8 cellular contexts compared by ENCODE assay signal in genomic region chr17:50094753-50095616, GRCh38. TPM values are rescaled to one million over a fixed set of nuclear protein-coding genes. Genes with fewer than 3 reads are reported as not detected.
DNase-seq lines count a peak whose midpoint lies in the region; ATAC-seq and TF ChIP-seq lines count a peak whose summit lies in the region.

Gene PDK2, plus strand, starts transcription at chr17:50095351. Its CDS starts 85 bp downstream, at chr17:50095436.

- DNase-seq in A172 (ENCODE audit: low spot score) (peak; percentile 93), NCI-H2107 treated with DMSO at 0.1 percent for 48 hours (lab: John Stamatoyannopoulos, UW; ENCODE audit: unreplicated experiment) (peak; percentile 80), UCSD-AML1 (lab: John Stamatoyannopoulos, UW; ENCODE audit: unreplicated experiment) (peak; percentile 98), iPS DF 19.7 (ENCODE audit: low read depth, low spot score) (peak; percentile 87), sigmoid colon (peak; percentile 99)

- peaks cover 56% of the 10 kb centered on the region for H3K4me1 Mint-ChIP-seq in brain

- TF ChIP-seq EP300 in sigmoid colon (IDR thresholded peaks at IDR 0.05): peak in 1 of 4 donors; percentile 19

- H3K36me3 ChIP-seq in sigmoid colon: peaks cover 10 to 30% (median 19%) of the 10 kb centered on the region in 4 donors

- TF ChIP-seq POLR2A in GM18526 (IDR thresholded peaks at IDR 0.05; ENCODE audit: extremely low read depth, insufficient read length): peak; percentile 38
- TF ChIP-seq POLR2A in sigmoid colon (IDR thresholded peaks at IDR 0.05): peak; percentile 51 to 69

- intact Hi-C loops in sigmoid colon (cut with DNase I): loop anchor here (2.0 kb wide), 1 partner anchor 202 kb away; no protein-coding TSS in a partner anchor

- 1% methylated on average over 68 of the region's 68 CpGs for WGBS in sigmoid colon, 2 donors

- H3K4me3 ChIP-seq in sigmoid colon: peak within 1 kb of the TSS; percentile 91 to 97 (median 94)

- peaks cover 9% of the 10 kb centered on the region for H3K27me3 Mint-ChIP-seq in brain

- H3K4me1 ChIP-seq in sigmoid colon: peaks cover 0 to 38% (median 26%) of the 10 kb centered on the region in 4 donors

- no peak for TF ChIP-seq CTCF in brain (conservative IDR thresholded peaks at IDR 0.05)
- TF ChIP-seq CTCF in sigmoid colon (IDR thresholded peaks at IDR 0.05): no peak

- no peaks in the 10 kb centered on the region for H3K9me3 ChIP-seq in sigmoid colon

- peak within 1 kb of the TSS; percentile 98 to 100 (median 99) for H3K4me3 Mint-ChIP-seq in brain

- ATAC-seq in HG03066 (IDR thresholded peaks at IDR 0.05; ENCODE audit: low read depth, unreplicated experiment): peak; percentile 91

- peak within 1 kb of the TSS; percentile 86 to 99 (median 98) for H3K27ac Mint-ChIP-seq in brain

- no peaks in the 10 kb centered on the region for H3K27me3 ChIP-seq in sigmoid colon

- peaks cover 7% of the 10 kb centered on the region for H3K36me3 Mint-ChIP-seq in brain

- H3K27ac ChIP-seq in sigmoid colon: peak within 1 kb of the TSS; percentile 91 to 96 (median 92)

- peaks cover 0 to 2% (median 0%) of the 10 kb centered on the region in 5 experiments for H3K9me3 Mint-ChIP-seq in brain

RNA-seq across cellular contexts. Expression of gene PDK2, which starts in this region (rescaled TPM):
- total RNA-seq in A172 (2014; rRNA removed; shearing (Covaris generic)): 13.7 and 13.9 TPM in 2 replicates
- polyA plus RNA-seq in brain (ENCODE audit: insufficient read depth, low read depth, low replicate concordance): 80.8 TPM
- 10 to 100 TPM; 40.3 to 82.8 (median 45.7) TPM for total RNA-seq in sigmoid colon
- 10 to 100 TPM; 23.1 to 56.5 (median 43.9) TPM for polyA plus RNA-seq in sigmoid colon

Comparison
In these comparisons a context has a peak if more than half of its experiments do, and no peak if none do; other contexts are left out.
1. Peak in every context shown above with its lines: DNase-seq, ATAC-seq, H3K4me3 ChIP-seq and H3K27ac ChIP-seq.